In genomic region chr6:101202975-101203374, GRCh38 we compare ENCODE assay signal across 31 cellular contexts.
"Had no signal": no experiment of that assay in that cellular context is flagged by ENCODE, and none has a peak within 500 bp of the region (broad histone marks: within the 10 kb centered on the region; RNA-seq: fewer than 3 reads in every experiment).

No MANE protein-coding gene starts in this region.

- H3K27ac ChIP-seq: adrenal gland, body of pancreas, colonic mucosa, gastrocnemius medialis, heart left ventricle had no signal

- H3K36me3 ChIP-seq: adrenal gland, cardiac muscle cell, colonic mucosa, gastrocnemius medialis, heart left ventricle had no signal

- DNase-seq: activated CD4-positive, alpha-beta memory T cell treated with anti-CD3 and anti-CD28 coated beads for 36 hours; activated CD4-positive, alpha-beta T cell treated with anti-CD3 and anti-CD28 coated beads for 36 hours; activated CD4-positive, alpha-beta T cell treated with anti-CD3 and anti-CD28 coated beads, Interleukin-2, amount 10 ng/mL, durations not matched to agents 24 days and 14 days; activated CD4-positive, CD25-positive, alpha-beta regulatory T cell; activated CD4-positive, CD25-positive, alpha-beta regulatory T cell treated with anti-CD3 and anti-CD28 coated beads, Interleukin-2, amount 50 U/mL, for 72 hours; activated CD8-positive, alpha-beta memory T cell treated with anti-CD3 and anti-CD28 coated beads, Interleukin-2, amount 10 ng/mL, durations not matched to agents 7 days and 5 days; activated CD8-positive, alpha-beta memory T cell treated with anti-CD3 and anti-CD28 coated beads, Interleukin-2, amount 50 U/mL, for 4 hours; activated CD8-positive, alpha-beta T cell treated with anti-CD3 and anti-CD28 coated beads, Interleukin-2, amount 10 ng/mL, durations not matched to agents 7 days and 5 days; activated effector memory CD4-positive, alpha-beta T cell treated with anti-CD3 and anti-CD28 coated beads, Interleukin-2, amount 50 U/mL, for 16 hours; activated naive CD4-positive, alpha-beta T cell treated with anti-CD3 and anti-CD28 coated beads for 36 hours; activated naive CD8-positive, alpha-beta T cell treated with anti-CD3 and anti-CD28 coated beads for 36 hours; activated naive CD8-positive, alpha-beta T cell treated with anti-CD3 and anti-CD28 coated beads, Interleukin-2, amount 50 U/mL, for 24 hours; activated T-cell treated with anti-CD3 and anti-CD28 coated beads, Interleukin-2, amount 50 U/mL, for 1 hour; activated T-cell treated with anti-CD3 and anti-CD28 coated beads, Interleukin-2, amount 50 U/mL, for 48 hours; adrenal gland; amygdala; aorta; body of pancreas; central memory CD4-positive, alpha-beta T cell; cerebellar nuclear complex; colonic mucosa; effector CD8-positive, alpha-beta T cell; foreskin fibroblast; gastrocnemius medialis; glutamatergic neuron; heart left ventricle; T-helper 2 cell had no signal

- H3K4me3 ChIP-seq: adrenal gland, body of pancreas, cardiac muscle cell, colonic mucosa, gastrocnemius medialis, heart left ventricle had no signal

- ATAC-seq: activated CD4-positive, alpha-beta T cell treated with anti-CD3 and anti-CD28 coated beads for 36 hours; activated CD8-positive, alpha-beta memory T cell treated with anti-CD3 and anti-CD28 coated beads, Interleukin-2, amount 10 ng/mL, durations not matched to agents 7 days and 5 days; activated CD8-positive, alpha-beta T cell treated with anti-CD3 and anti-CD28 coated beads, Interleukin-2, amount 10 ng/mL, durations not matched to agents 7 days and 5 days; activated naive CD8-positive, alpha-beta T cell treated with anti-CD3 and anti-CD28 coated beads, Interleukin-2, amount 50 U/mL, for 24 hours; body of pancreas; esophagus mucosa; gastrocnemius medialis; heart left ventricle had no signal

- H3K4me1 ChIP-seq: adrenal gland, body of pancreas, colonic mucosa, gastrocnemius medialis, heart left ventricle had no signal

- FAIRE-seq: endometrium, endothelial cell of umbilical vein had no signal

- H3K27me3 ChIP-seq: adrenal gland, body of pancreas, cardiac muscle cell, colonic mucosa, gastrocnemius medialis, heart left ventricle had no signal

- H3K9me3 ChIP-seq: adrenal gland, body of pancreas, colonic mucosa, gastrocnemius medialis, heart left ventricle had no signal
